ENCODE assay signal across 10 cellular contexts in genomic region chr7:91953618-91954017, GRCh38. TPM values are rescaled to one million over a fixed set of nuclear protein-coding genes. Genes with fewer than 3 reads are reported as not detected.
DNase-seq lines count a peak whose midpoint lies in the region; ATAC-seq and TF ChIP-seq lines count a peak whose summit lies in the region.
"Had no signal": no experiment of that assay in that cellular context is flagged by ENCODE, and none has a peak within 500 bp of the region (broad histone marks: within the 10 kb centered on the region; RNA-seq: fewer than 3 reads in every experiment).

No MANE protein-coding gene starts in this region.

- no peak overlapping the region for H2BK15ac ChIP-seq in mesendoderm (replicated peaks; ENCODE audit: low read depth)

- H3K56ac ChIP-seq in mesendoderm (ENCODE audit: low read length): no peak overlapping the region

- DNase-seq in EH (ENCODE audit: low read depth) (peak; percentile 34), astrocyte of the cerebellum (ENCODE audit: low read depth) (no peak), mesendoderm (peak; percentile 13), esophagus muscularis mucosa (ENCODE audit: extremely low spot score) (no peak), RKO (ENCODE audit: low spot score) (no peak)
- no peak for DNase-seq in stimulated activated naive CD8-positive, alpha-beta T cell treated with anti-CD3 and anti-CD28 coated beads, Interleukin-15, amount 100 ng/mL, for 72 hours
- DNase-seq: activated B cell treated with CpG ODN at 0.5 μM for 24 hours, transverse colon had no signal

- no peak overlapping the region for H3K4ac ChIP-seq in mesendoderm (ENCODE audit: low read depth, low read length)

- no peak overlapping the region for H2BK120ac ChIP-seq in mesendoderm (ENCODE audit: low read depth, low read length)

- TF ChIP-seq RAD21 in Ishikawa (IDR thresholded peaks at IDR 0.05; ENCODE audit: low read depth): peak; percentile 15; the same call in 1 of the 2 replicates

- H3K79me1 ChIP-seq in mesendoderm (ENCODE audit: low read length): peaks cover 4% of the 10 kb centered on the region

- no peaks in the 10 kb centered on the region for H3K9me3 Mint-ChIP-seq in stimulated activated naive CD8-positive, alpha-beta T cell treated with anti-CD3 and anti-CD28 coated beads, Interleukin-15, amount 100 ng/mL, for 72 hours
- H3K9me3 Mint-ChIP-seq: activated B cell treated with CpG ODN at 0.5 μM for 24 hours had no signal

- no peak overlapping the region for H3K4me2 ChIP-seq in mesendoderm (ENCODE audit: low read length)

- H2AK5ac ChIP-seq in mesendoderm (ENCODE audit: low read length): no peak overlapping the region

- no peak for TF ChIP-seq EP300 in Ishikawa (IDR thresholded peaks at IDR 0.05; ENCODE audit: borderline replicate concordance)
- TF ChIP-seq EP300 in esophagus muscularis mucosa (IDR thresholded peaks at IDR 0.05): no peak

- H3K27me3 ChIP-seq in mesendoderm (ENCODE audit: insufficient read depth, low read length, poor library complexity) (no peaks in the 10 kb centered on the region), esophagus muscularis mucosa (no peaks in the 10 kb centered on the region)
- H3K27me3 ChIP-seq: transverse colon had no signal

- no peak overlapping the region for H2BK5ac ChIP-seq in mesendoderm (ENCODE audit: low read length)

- H3K4me3 ChIP-seq in astrocyte of the cerebellum (ENCODE audit: low read depth, low read length) (no peak overlapping the region), mesendoderm (ENCODE audit: low read length) (no peak overlapping the region), esophagus muscularis mucosa (no peak overlapping the region)
- H3K4me3 ChIP-seq: transverse colon had no signal

- peak; percentile 27 for TF ChIP-seq CTCF in astrocyte of the cerebellum (IDR thresholded peaks at IDR 0.05; ENCODE audit: low read depth, low read length, missing control alignments)
- TF ChIP-seq CTCF in esophagus muscularis mucosa (IDR thresholded peaks at IDR 0.05): no peak

- no peak for ATAC-seq in stimulated activated naive CD8-positive, alpha-beta T cell treated with anti-CD3 and anti-CD28 coated beads, Interleukin-15, amount 100 ng/mL, for 72 hours
- no peak for ATAC-seq in HG02981 (IDR thresholded peaks at IDR 0.05; ENCODE audit: unreplicated experiment)

- H3K4me1 ChIP-seq in mesendoderm (ENCODE audit: control insufficient read depth, low read depth, low read length) (no peaks in the 10 kb centered on the region), esophagus muscularis mucosa (peaks cover 0 to 15% (median 13%) of the 10 kb centered on the region in 4 donors)

- no peak overlapping the region for H4K5ac ChIP-seq in mesendoderm (ENCODE audit: low read length)

- intact Hi-C loops in esophagus muscularis mucosa (cut with DNase I): no loop called here

- H3K27ac ChIP-seq in mesendoderm (ENCODE audit: low read depth, low read length): no peak overlapping the region
- H3K27ac ChIP-seq in esophagus muscularis mucosa (replicated peaks in 1 of 4): no peak overlapping the region
- H3K27ac ChIP-seq: transverse colon had no signal

- H3K18ac ChIP-seq in mesendoderm (ENCODE audit: low read length): no peak overlapping the region

- H3K27me3 Mint-ChIP-seq in stimulated activated naive CD8-positive, alpha-beta T cell treated with anti-CD3 and anti-CD28 coated beads, Interleukin-15, amount 100 ng/mL, for 72 hours: no peaks in the 10 kb centered on the region
- H3K27me3 Mint-ChIP-seq: activated B cell treated with CpG ODN at 0.5 μM for 24 hours had no signal

- no peaks in the 10 kb centered on the region for H3K36me3 ChIP-seq in mesendoderm (ENCODE audit: control insufficient read depth, insufficient read depth, low read length)
- H3K36me3 ChIP-seq in esophagus muscularis mucosa: no peaks in the 10 kb centered on the region

- H3K79me2 ChIP-seq in mesendoderm (ENCODE audit: control insufficient read depth, insufficient read depth, low read length): peaks cover 6% of the 10 kb centered on the region

- H3K4me1 Mint-ChIP-seq in stimulated activated naive CD8-positive, alpha-beta T cell treated with anti-CD3 and anti-CD28 coated beads, Interleukin-15, amount 100 ng/mL, for 72 hours: peaks cover 26% of the 10 kb centered on the region

- no peak overlapping the region for H3K9ac ChIP-seq in mesendoderm (ENCODE audit: low read length)

- no peak overlapping the region for H4K8ac ChIP-seq in mesendoderm (ENCODE audit: low read depth, low read length)

- H3K23ac ChIP-seq in mesendoderm (ENCODE audit: low read length): no peak overlapping the region

- H3K9me3 ChIP-seq in esophagus muscularis mucosa: no peaks in the 10 kb centered on the region
- H3K9me3 ChIP-seq: transverse colon had no signal

- no peak overlapping the region for H3K4me3 Mint-ChIP-seq in stimulated activated naive CD8-positive, alpha-beta T cell treated with anti-CD3 and anti-CD28 coated beads, Interleukin-15, amount 100 ng/mL, for 72 hours
- H3K4me3 Mint-ChIP-seq: activated B cell treated with CpG ODN at 0.5 μM for 24 hours had no signal

- in situ Hi-C loops in astrocyte of the cerebellum (cut with HindIII; ENCODE audit: low sequenced_read_pairs): loop anchor here (5.0 kb wide), 1 partner anchor 44 kb away; no protein-coding TSS in a partner anchor

- WGBS in mesendoderm (ENCODE audit: extremely low coverage, insufficient coverage, low lambda C conversion rate): no CpG with 5 or more reads among the region's 3 CpGs
- 88% methylated on average over 3 of the region's 3 CpGs for WGBS in esophagus muscularis mucosa

- TF ChIP-seq POLR2A in esophagus muscularis mucosa (IDR thresholded peaks at IDR 0.05; ENCODE audit: low read depth): no peak

- H3K27ac Mint-ChIP-seq in stimulated activated naive CD8-positive, alpha-beta T cell treated with anti-CD3 and anti-CD28 coated beads, Interleukin-15, amount 100 ng/mL, for 72 hours: no peak overlapping the region
- H3K27ac Mint-ChIP-seq: activated B cell treated with CpG ODN at 0.5 μM for 24 hours had no signal

TF ChIP-seq in Ishikawa, 13 proteins besides CTCF, POLR2A, EP300 and RAD21:
- TF ChIP-seq ZBTB7A (IDR thresholded peaks at IDR 0.05; ENCODE audit: low read depth) (no peak), YY1 (IDR thresholded peaks at IDR 0.05; ENCODE audit: low read depth) (no peak), FOXM1 (IDR thresholded peaks at IDR 0.05; ENCODE audit: borderline replicate concordance, low read depth) (no peak), MAX (IDR thresholded peaks at IDR 0.05) (no peak)

RNA-seq across cellular contexts. Expression of gene AKAP9, which starts 13.0 kb away (rescaled TPM):
- polyA plus RNA-seq in mesendoderm (2013, experiment 1 of 2): 9.3 TPM
- 9.0 TPM for polyA plus RNA-seq in mesendoderm (2013, experiment 2 of 2)
- total RNA-seq in esophagus muscularis mucosa: 10 to 100 TPM; 33.6 to 60.2 (median 39.3) TPM

Comparison
In these comparisons a context has a peak if more than half of its experiments do, and no peak if none do; other contexts are left out.
1. DNase-seq: peak in EH (single experiment) and mesendoderm (single experiment); none in astrocyte of the cerebellum (single experiment), esophagus muscularis mucosa (single experiment), RKO (single experiment) and stimulated activated naive CD8-positive, alpha-beta T cell treated with anti-CD3 and anti-CD28 coated beads, Interleukin-15, amount 100 ng/mL, for 72 hours (0 of 2).